Comparison of ENCODE assay signal across 31 cellular contexts in genomic region chr16:30152517-30152916, GRCh38. TPM values are rescaled to one million over a fixed set of nuclear protein-coding genes. Genes with fewer than 3 reads are reported as not detected.
DNase-seq lines count a peak whose midpoint lies in the region; ATAC-seq, FAIRE-seq and TF ChIP-seq lines count a peak whose summit lies in the region.
"Had no signal": no experiment of that assay in that cellular context is flagged by ENCODE, and none has a peak within 500 bp of the region (broad histone marks: within the 10 kb centered on the region; RNA-seq: fewer than 3 reads in every experiment).

No MANE protein-coding gene starts in this region.

- H3K4me1 ChIP-seq in A549 (no peaks in the 10 kb centered on the region), HEK293 (ENCODE audit: control insufficient read depth, insufficient read depth, low read length) (no peaks in the 10 kb centered on the region), aorta (ENCODE audit: control insufficient read depth in 1 of 2, insufficient read depth in 2 of 2, low read length in 2 of 2) (no peaks in the 10 kb centered on the region)
- H3K4me1 ChIP-seq: BE2C, BLaER1, Caco-2 had no signal

- TF ChIP-seq POLR2A in A549 (IDR thresholded peaks at IDR 0.05; ENCODE audit: low read length): no peak

- H3K4me3 ChIP-seq in A549 (no peak overlapping the region), HEK293 (ENCODE audit: low read depth, low read length) (no peak overlapping the region), aorta (ENCODE audit: low read length in 2 of 2) (no peak overlapping the region)
- H3K4me3 ChIP-seq: BLaER1; BLaER1 treated with 17β-estradiol and CSF1 and Interleukin-3, amounts not matched to agents 10 nM and 100 nM had no signal

- no peak for TF ChIP-seq RAD21 in A549 (conservative IDR thresholded peaks at IDR 0.05 in 1 of 2, IDR thresholded peaks at IDR 0.05 in 1 of 2)

- H3K27ac ChIP-seq in A549: no peak overlapping the region
- no peak overlapping the region for H3K27ac ChIP-seq in HEK293 (ENCODE audit: extremely low read depth, low read depth, low read length)
- H3K27ac ChIP-seq in aorta (ENCODE audit: low read depth in 1 of 2, low read length in 2 of 2): no peak overlapping the region
- H3K27ac ChIP-seq: 22Rv1; BLaER1; BLaER1 treated with 17β-estradiol and CSF1 and Interleukin-3, amounts not matched to agents 10 nM and 100 nM; C4-2B had no signal

- no peak for ATAC-seq in A549
- no peak for ATAC-seq in aorta (ENCODE audit: low FRiP score)
- ATAC-seq: CD8-positive, alpha-beta T cell had no signal

- CTCF ChIA-PET in A549 (lab: Yijun Ruan, JAX): interaction anchor here (1.1 to 1.8 kb wide), 4 partner anchors 10 to 61 kb away, joined by 3 to 4 read pairs (median 4); partner anchors contain the start of gene TBX6
- CTCF ChIA-PET in HEK293 (lab: Yijun Ruan, JAX): no interaction called here

- no peaks in the 10 kb centered on the region for H3K27me3 ChIP-seq in aorta (ENCODE audit: control insufficient read depth in 1 of 2, insufficient read depth in 2 of 2, low read length in 1 of 2)
- H3K27me3 ChIP-seq: BE2C; BLaER1; BLaER1 treated with 17β-estradiol and CSF1 and Interleukin-3, amounts not matched to agents 10 nM and 100 nM had no signal

- peaks cover 23% of the 10 kb centered on the region for H3K9me3 ChIP-seq in A549
- H3K9me3 ChIP-seq in HEK293 (ENCODE audit: control insufficient read depth, insufficient read depth, low read depth, low read length): no peaks in the 10 kb centered on the region
- H3K9me3 ChIP-seq in aorta (ENCODE audit: control insufficient read depth, low read length): peaks cover 2% of the 10 kb centered on the region

- no peak for FAIRE-seq in A549 (lab: Jason Lieb, UNC)
- FAIRE-seq: A204.1, D721Med had no signal

- H3K4me2 ChIP-seq in A549: no peak overlapping the region
- H3K4me2 ChIP-seq: BLaER1; BLaER1 treated with 17β-estradiol and CSF1 and Interleukin-3, amounts not matched to agents 10 nM and 100 nM had no signal

- intact Hi-C loops in aorta (cut with DNase I): no loop called here

- no peak for TF ChIP-seq EP300 in A549 (IDR thresholded peaks at IDR 0.05)

- no peaks in the 10 kb centered on the region for H3K36me3 ChIP-seq in HEK293 (ENCODE audit: control insufficient read depth in 2 of 2, insufficient read depth in 1 of 2, low read length in 2 of 2)
- no peaks in the 10 kb centered on the region for H3K36me3 ChIP-seq in aorta (ENCODE audit: control insufficient read depth in 1 of 2, insufficient read depth in 2 of 2, low read length in 1 of 2)
- H3K36me3 ChIP-seq: BE2C; BLaER1; BLaER1 treated with 17β-estradiol and CSF1 and Interleukin-3, amounts not matched to agents 10 nM and 100 nM had no signal

- 93% methylated on average over 9 of the region's 9 CpGs for WGBS in A549 (ENCODE audit: missing lambda C conversion rate)
- WGBS in aorta, 2 donors: 93 to 96% methylated on average over 9 of the region's 9 CpGs

- no peak for DNase-seq in A549 (ENCODE audit: low read depth in 1 of 2, low spot score in 1 of 2)
- no peak for DNase-seq in aorta
- DNase-seq in superior temporal gyrus (ENCODE audit: extremely low spot score): no peak
- DNase-seq: 8988T; ACHN; AML-193; BE2C; C1 segment of cervical spinal cord; Caco-2; Calu3; CD4-positive, alpha-beta memory T cell; CD4-positive, alpha-beta T cell; CD4-positive, CD25-positive, alpha-beta regulatory T cell; CD8-positive, alpha-beta memory T cell; CD8-positive, alpha-beta T cell; COR-L47; DMS 273 treated with DMSO at 0.1 percent for 48 hours; DMS153; DMS53; DMS79; DMS79 treated with DMSO at 0.1 percent for 48 hours; DND-41; EL had no signal

- POLR2A ChIA-PET in A549 (lab: Yijun Ruan, JAX): interaction anchor here (0.6 kb wide), 1 partner anchor 23 kb away, joined by 4 read pairs; no protein-coding TSS in a partner anchor
- POLR2A ChIA-PET in HEK293 (lab: Yijun Ruan, JAX): no interaction called here

- TF ChIP-seq CTCF in A549 (IDR thresholded peaks at IDR 0.05) (no peak), HEK293 (tag by site-specific recombination; IDR thresholded peaks at IDR 0.05) (no peak)

TF ChIP-seq in A549, 52 proteins besides CTCF, POLR2A, EP300 and RAD21:
- TF ChIP-seq SREBF2 (IDR thresholded peaks at IDR 0.05): no peak
- TF ChIP-seq ZC3H11A (IDR thresholded peaks at IDR 0.05): peak; percentile 89

TF ChIP-seq in HEK293, 187 proteins besides CTCF, POLR2A, EP300 and RAD21 (continues in another document):
- TF ChIP-seq ZNF571 (tag by site-specific recombination; IDR thresholded peaks at IDR 0.05) (no peak), ZNF629 (tag by site-specific recombination; IDR thresholded peaks at IDR 0.05) (no peak), KLF1 (tag by site-specific recombination; IDR thresholded peaks at IDR 0.05) (no peak), ZNF670 (tag by site-specific recombination; IDR thresholded peaks at IDR 0.05; ENCODE audit: low read depth) (no peak), TCF7L2 (IDR thresholded peaks at IDR 0.05; ENCODE audit: borderline replicate concordance, low read depth, low read length) (no peak), ZNF366 (tag by site-specific recombination; conservative IDR thresholded peaks at IDR 0.05) (no peak), ZNF23 (tag by site-specific recombination; IDR thresholded peaks at IDR 0.05; ENCODE audit: borderline replicate concordance) (no peak), ZNF266 (tag by site-specific recombination; IDR thresholded peaks at IDR 0.05; ENCODE audit: low read depth) (0 out of 2 replicates have a peak, but pooled peaks have one; percentile 8), ZNF501 (tag by site-specific recombination; IDR thresholded peaks at IDR 0.05) (no peak), ZNF398 (tag by site-specific recombination; IDR thresholded peaks at IDR 0.05) (no peak), KLF8 (tag by site-specific recombination; IDR thresholded peaks at IDR 0.05) (no peak), ZNF214 (tag by site-specific recombination; IDR thresholded peaks at IDR 0.05; ENCODE audit: borderline replicate concordance) (no peak; the same call in 1 of the 2 replicates), ZNF341 (tag by site-specific recombination; IDR thresholded peaks at IDR 0.05; ENCODE audit: low read depth) (no peak), SETDB1 (IDR thresholded peaks at IDR 0.05; ENCODE audit: insufficient read length, low read length) (no peak)

RNA-seq across cellular contexts. Expression of gene MAPK3, which starts 29.5 kb away (rescaled TPM):
- 26.1 and 27.2 TPM in 2 replicates for polyA plus RNA-seq in A549 (2011; rRNA removed)
- 35.9 and 47.6 TPM in 2 replicates for polyA plus RNA-seq in A549 (2012; cell fraction: cytosol; rRNA removed)
- polyA plus RNA-seq in A549 (2012; cell fraction: nucleus; rRNA removed): 39.8 and 41.7 TPM in 2 replicates
- 34.7 to 46.0 TPM (median 45.0 TPM) in 3 replicates for polyA plus RNA-seq in A549 (2017; fragmentation: RNase III; extraction: RNeasy Plus Mini Kit Qiagen cat#74134 plus additional on column Dnase treatment)
- polyA minus RNA-seq in A549 (2011; rRNA and poly(A)+ RNA removed): 22.0 and 25.2 TPM in 2 replicates
- 100 to 1,000 TPM in 1 of 2 donors, 10 to 100 TPM in 1; 95.0 to 138 TPM for total RNA-seq in aorta
- polyA plus RNA-seq in aorta: 100 to 1,000 TPM; 110 to 135 TPM

RNA-seq across cellular contexts. Expression of gene CORO1A, which starts 30.9 kb away (rescaled TPM):
- polyA plus RNA-seq in A549 (2011; rRNA removed): 0.82 and 0.83 TPM in 2 replicates
- 4.7 and 4.9 TPM in 2 replicates for polyA plus RNA-seq in A549 (2012; cell fraction: cytosol; rRNA removed)
- 8.2 and 9.4 TPM in 2 replicates for polyA plus RNA-seq in A549 (2012; cell fraction: nucleus; rRNA removed)
- polyA plus RNA-seq in A549 (2017; fragmentation: RNase III; extraction: RNeasy Plus Mini Kit Qiagen cat#74134 plus additional on column Dnase treatment): 4.1 to 5.9 TPM (median 5.3 TPM) in 3 replicates
- 0.25 and 2.0 TPM in 2 replicates for polyA minus RNA-seq in A549 (2011; rRNA and poly(A)+ RNA removed)
- total RNA-seq in aorta: 10 to 100 TPM; 38.4 to 42.8 TPM
- 10 to 100 TPM; 12.8 to 48.2 TPM for polyA plus RNA-seq in aorta

RNA-seq across cellular contexts. Expression of gene GDPD3, which starts 39.2 kb away (rescaled TPM):
- polyA plus RNA-seq in A549 (2011; rRNA removed) (0.58 and 1.1 TPM in 2 replicates), A549 (2017; fragmentation: RNase III; extraction: RNeasy Plus Mini Kit Qiagen cat#74134 plus additional on column Dnase treatment) (1.3 to 2.4 TPM (median 1.8 TPM) in 3 replicates), aorta (10 to 100 TPM in 1 of 2 donors, 1 to 10 TPM in 1; 2.1 to 22.8 TPM)
- polyA plus RNA-seq in A549 (2012; cell fraction: cytosol; rRNA removed): 1.0 and 1.3 TPM in 2 replicates
- 4.2 and 5.1 TPM in 2 replicates for polyA plus RNA-seq in A549 (2012; cell fraction: nucleus; rRNA removed)
- polyA minus RNA-seq in A549 (2011; rRNA and poly(A)+ RNA removed): not detected in 2 replicates
- 10 to 100 TPM in 1 of 2 donors, 1 to 10 TPM in 1; 6.0 to 18.1 TPM for total RNA-seq in aorta
- polyA plus RNA-seq: CD14-positive monocyte; CD8-positive, alpha-beta memory T cell had no signal

RNA-seq across cellular contexts. Expression of gene BOLA2B, which starts 40.9 kb away (rescaled TPM):
- 43.9 and 53.8 TPM in 2 replicates for polyA plus RNA-seq in A549 (2011; rRNA removed)
- 372 and 474 TPM in 2 replicates for polyA plus RNA-seq in A549 (2012; cell fraction: cytosol; rRNA removed)
- 271 and 571 TPM in 2 replicates for polyA plus RNA-seq in A549 (2012; cell fraction: nucleus; rRNA removed)
- polyA plus RNA-seq in A549 (2017; fragmentation: RNase III; extraction: RNeasy Plus Mini Kit Qiagen cat#74134 plus additional on column Dnase treatment): 236 to 258 TPM (median 244 TPM) in 3 replicates
- 27.9 and 46.2 TPM in 2 replicates for polyA minus RNA-seq in A549 (2011; rRNA and poly(A)+ RNA removed)
- 10 to 100 TPM; 31.3 to 52.1 TPM for total RNA-seq in aorta
- polyA plus RNA-seq in aorta: 100 to 1,000 TPM in 1 of 2 donors, 10 to 100 TPM in 1; 81.6 to 145 TPM

RNA-seq across cellular contexts. Expression of gene SLX1A, which starts 41.2 kb away (rescaled TPM):
- polyA plus RNA-seq in A549 (2011; rRNA removed) (3.5 and 17.5 TPM in 2 replicates), A549 (2017; fragmentation: RNase III; extraction: RNeasy Plus Mini Kit Qiagen cat#74134 plus additional on column Dnase treatment) (28.0 to 32.2 TPM (median 28.4 TPM) in 3 replicates), aorta (10 to 100 TPM; 23.4 to 66.6 TPM)
- 24.0 and 25.5 TPM in 2 replicates for polyA plus RNA-seq in A549 (2012; cell fraction: cytosol; rRNA removed)
- 46.9 and 54.5 TPM in 2 replicates for polyA plus RNA-seq in A549 (2012; cell fraction: nucleus; rRNA removed)
- polyA minus RNA-seq in A549 (2011; rRNA and poly(A)+ RNA removed): 1.1 and 4.8 TPM in 2 replicates
- 10 to 100 TPM; 19.8 to 38.9 TPM for total RNA-seq in aorta

Comparison
In these comparisons a context has a peak if more than half of its experiments do, and no peak if none do; other contexts are left out.
1. Of the 5 proteins assayed by ChIP-seq in both HEK293 and A549: peak only in HEK293: REST; only in A549: none; in both: none; in neither: 4.